Comparison of ENCODE assay signal across 32 cellular contexts in the genomic region with DNA sequence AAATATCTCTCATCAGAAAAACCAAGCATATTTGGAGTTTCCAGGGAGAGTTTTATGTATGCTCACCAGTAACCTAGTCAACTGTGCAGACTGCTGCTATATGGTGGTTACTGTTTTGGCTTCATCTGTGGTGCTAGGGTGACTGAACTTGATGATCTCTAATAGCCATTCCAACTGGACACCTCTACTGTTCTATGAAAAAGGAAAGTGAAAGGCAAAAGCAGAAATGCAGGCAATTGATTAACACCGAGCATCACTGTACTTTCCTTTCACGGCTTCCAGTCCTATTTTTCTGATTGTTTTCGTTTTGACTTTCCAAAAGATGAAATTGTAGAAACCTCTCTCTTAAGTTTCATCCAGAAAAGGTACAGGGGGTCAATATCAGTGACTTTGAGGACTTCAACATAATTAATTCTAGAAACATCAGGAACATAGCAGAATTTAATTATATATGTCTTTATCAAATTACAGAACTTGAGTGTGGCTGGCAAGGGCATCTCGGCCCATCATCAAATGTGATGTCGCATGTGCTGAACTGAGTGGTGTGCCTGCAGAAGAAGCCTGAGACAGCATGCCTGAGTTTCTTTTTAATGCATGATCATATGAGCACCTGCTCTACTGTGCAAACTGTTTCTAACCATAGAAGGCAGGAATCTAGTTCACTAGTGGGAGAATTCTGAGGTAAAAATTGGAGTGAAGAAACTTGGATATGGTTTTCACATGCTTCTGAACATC.
A peak's percentile ranks its signal among the peaks of the same experiment; 100 is the strongest.
DNase-seq lines count a peak whose midpoint lies in the region; ATAC-seq, FAIRE-seq and TF ChIP-seq lines count a peak whose summit lies in the region.
"Had no signal": no experiment of that assay in that cellular context is flagged by ENCODE, and none has a peak within 500 bp of the region (broad histone marks: within the 10 kb centered on the region; RNA-seq: fewer than 3 reads in every experiment).

No MANE protein-coding gene starts in this region.

- BruUV-seq in A673 (replicated peaks; lab: Mats Ljungman, UMichigan): no TSS peak

- no peak overlapping the region for H3K4me3 Mint-ChIP-seq in glutamatergic neuron (ENCODE audit: unreplicated experiment)
- H3K4me3 Mint-ChIP-seq: activated naive CD8-positive, alpha-beta T cell; activated T-cell treated with anti-CD3 and anti-CD28 coated beads, Interleukin-2, amount 50 U/mL, for 24 hours; CD4-positive, alpha-beta memory T cell; nephron progenitor cell had no signal

- DNase-seq in GM18507 (ENCODE audit: extremely low spot score, insufficient read length, low read depth): peak; percentile 9
- DNase-seq in glutamatergic neuron: no peak
- no peak for DNase-seq in A673 (ENCODE audit: low spot score)
- no peak for DNase-seq in MV-4-11 (lab: John Stamatoyannopoulos, UW)
- DNase-seq in upper lobe of right lung: no peak
- DNase-seq in dermis blood vessel endothelial cell: no peak
- DNase-seq: activated effector memory CD4-positive, alpha-beta T cell treated with anti-CD3 and anti-CD28 coated beads, Interleukin-2, amount 50 U/mL, for 16 hours; activated T-cell treated with anti-CD3 and anti-CD28 coated beads, Interleukin-2, amount 50 U/mL, for 24 hours; CD4-positive, alpha-beta memory T cell; effector CD8-positive, alpha-beta T cell; HCEC 1CT; mammary epithelial cell; NCI-H1092; NCI-H1694; NCI-H82; nephron progenitor cell; stimulated activated naive CD4-positive, alpha-beta T cell; T-helper 2 cell had no signal

- CTCF ChIA-PET in A673 (lab: Charles Lee): no interaction called here

- POLR2A ChIA-PET in A673 (lab: Charles Lee; ENCODE audit: low non-redundant PET): no interaction called here

- ATAC-seq in GM19397 (IDR thresholded peaks at IDR 0.05; ENCODE audit: unreplicated experiment): peak; percentile 34
- ATAC-seq in HG03097 (IDR thresholded peaks at IDR 0.05; ENCODE audit: low FRiP score, unreplicated experiment): peak; percentile 70
- no peak for ATAC-seq in upper lobe of right lung
- ATAC-seq: gastroesophageal sphincter, K562 had no signal

- H3K36me3 ChIP-seq in A673 (ENCODE audit: insufficient read depth, low read length, poor library complexity, severe bottlenecking) (no peaks in the 10 kb centered on the region), upper lobe of right lung (no peaks in the 10 kb centered on the region)
- H3K36me3 ChIP-seq: gastroesophageal sphincter, SJSA1 had no signal

- no peak overlapping the region for H3K27ac ChIP-seq in A673 (ENCODE audit: low read depth, low read length, poor library complexity, severe bottlenecking)
- no peak overlapping the region for H3K27ac ChIP-seq in upper lobe of right lung
- H3K27ac ChIP-seq: gastroesophageal sphincter, hepatocyte, RWPE1, SJSA1, skin epidermis had no signal

- H3K27me3 ChIP-seq in A673 (replicated peaks; ENCODE audit: insufficient read depth, low read depth, low read length, poor library complexity): no peaks in the 10 kb centered on the region
- H3K27me3 ChIP-seq in upper lobe of right lung: no peaks in the 10 kb centered on the region
- H3K27me3 ChIP-seq: gastroesophageal sphincter, hepatocyte, SJSA1 had no signal

- H3K4me1 ChIP-seq in A673 (ENCODE audit: insufficient read depth, low read length, poor library complexity, severe bottlenecking) (no peaks in the 10 kb centered on the region), upper lobe of right lung (no peaks in the 10 kb centered on the region)
- H3K4me1 ChIP-seq: gastroesophageal sphincter, SJSA1 had no signal

- H3K9me3 Mint-ChIP-seq in glutamatergic neuron (ENCODE audit: unreplicated experiment): peaks cover 2% of the 10 kb centered on the region

- peak; percentile 85 for FAIRE-seq in GM18507 (lab: Jason Lieb, UNC)
- FAIRE-seq: bronchial epithelial cell, D721Med, GM19239, HTR-8/SVneo, K562, urothelium cell line had no signal

- no peaks in the 10 kb centered on the region for H3K36me3 Mint-ChIP-seq in glutamatergic neuron (ENCODE audit: unreplicated experiment)
- H3K36me3 Mint-ChIP-seq: activated naive CD8-positive, alpha-beta T cell; CD4-positive, alpha-beta memory T cell had no signal

- no peak for TF ChIP-seq CTCF in glutamatergic neuron (IDR thresholded peaks at IDR 0.05; ENCODE audit: partially characterized antibody, unreplicated experiment)
- no peak for TF ChIP-seq CTCF in A673 (conservative IDR thresholded peaks at IDR 0.05; ENCODE audit: low read depth, low read length)
- TF ChIP-seq CTCF in upper lobe of right lung (IDR thresholded peaks at IDR 0.05): no peak

- H3K27me3 Mint-ChIP-seq in glutamatergic neuron (ENCODE audit: unreplicated experiment): peaks cover 2% of the 10 kb centered on the region
- H3K27me3 Mint-ChIP-seq: activated naive CD8-positive, alpha-beta T cell; activated T-cell treated with anti-CD3 and anti-CD28 coated beads, Interleukin-2, amount 50 U/mL, for 24 hours; CD4-positive, alpha-beta memory T cell had no signal

- peak overlapping the region; percentile 3 for H3K27ac Mint-ChIP-seq in glutamatergic neuron (ENCODE audit: unreplicated experiment)
- H3K27ac Mint-ChIP-seq: activated naive CD8-positive, alpha-beta T cell; activated T-cell treated with anti-CD3 and anti-CD28 coated beads, Interleukin-2, amount 50 U/mL, for 24 hours; CD4-positive, alpha-beta memory T cell; nephron progenitor cell had no signal

- H3K4me1 Mint-ChIP-seq in glutamatergic neuron (ENCODE audit: low read depth, unreplicated experiment): peaks cover 28% of the 10 kb centered on the region
- H3K4me1 Mint-ChIP-seq: CD4-positive, alpha-beta memory T cell had no signal

- intact Hi-C loops in A673 (cut with micrococcal nuclease; ENCODE audit: unreplicated experiment) (no loop called here), upper lobe of right lung (cut with DNase I) (no loop called here)

- H3K9me3 ChIP-seq in A673 (ENCODE audit: low read depth, low read length, poor library complexity, severe bottlenecking) (peaks cover 13% of the 10 kb centered on the region), upper lobe of right lung (no peaks in the 10 kb centered on the region)

- H3K4me3 ChIP-seq in A673 (ENCODE audit: low read depth, low read length, poor library complexity, severe bottlenecking): no peak overlapping the region
- no peak overlapping the region for H3K4me3 ChIP-seq in upper lobe of right lung
- H3K4me3 ChIP-seq: gastroesophageal sphincter, hepatocyte, K562, SJSA1, skin epidermis had no signal
